17 cellular contexts compared by ENCODE assay signal in genomic region chr18:44590976-44591375, GRCh38.
"Had no signal": no experiment of that assay in that cellular context is flagged by ENCODE, and none has a peak within 500 bp of the region (broad histone marks: within the 10 kb centered on the region; RNA-seq: fewer than 3 reads in every experiment).

No MANE protein-coding gene starts in this region.

- H3K27ac Mint-ChIP-seq: activated naive CD4-positive, alpha-beta T cell treated with anti-CD3 and anti-CD28 coated beads, Interleukin-2, amount 10 ng/mL, durations not matched to agents 7 days and 5 days; activated T-helper 2 cell treated with anti-CD3 and anti-CD28 coated beads, Interferon-gamma antibody, Interleukin-2, Interleukin-4, amounts not matched to agents 10 μg/mL and 5 μg/mL and 100 μg/mL, durations not matched to agents 14 hours and 24 hours and 36 hours; natural killer cell; stimulated activated naive CD8-positive, alpha-beta T cell treated with anti-CD3 and anti-CD28 coated beads, Interleukin-15, amount 100 ng/mL, for 72 hours; T-cell had no signal

- H3K4me3 Mint-ChIP-seq: activated naive CD4-positive, alpha-beta T cell treated with anti-CD3 and anti-CD28 coated beads, Interleukin-2, amount 10 ng/mL, durations not matched to agents 7 days and 5 days; natural killer cell; stimulated activated naive CD8-positive, alpha-beta T cell treated with anti-CD3 and anti-CD28 coated beads, Interleukin-15, amount 100 ng/mL, for 72 hours; T-cell had no signal

- H2AFZ ChIP-seq: hepatocyte had no signal

- H3K4me1 ChIP-seq: colonic mucosa, gastrocnemius medialis had no signal

- H3K27ac ChIP-seq: colonic mucosa, gastrocnemius medialis, thyroid gland had no signal

- H3K27me3 ChIP-seq: colonic mucosa, esophagus squamous epithelium, gastrocnemius medialis, hepatocyte, thyroid gland had no signal

- H3K9me3 ChIP-seq: colonic mucosa, esophagus squamous epithelium, gastrocnemius medialis, thyroid gland had no signal

- H3K4me3 ChIP-seq: colonic mucosa, esophagus squamous epithelium, gastrocnemius medialis, hepatocyte, thyroid gland had no signal

- DNase-seq: activated naive CD4-positive, alpha-beta T cell treated with anti-CD3 and anti-CD28 coated beads, Interleukin-2, amount 10 ng/mL, durations not matched to agents 7 days and 5 days; caudate nucleus; colonic mucosa; esophagus squamous epithelium; gastrocnemius medialis; islet precursor cell; mammary epithelial cell; natural killer cell; right cardiac atrium; stimulated activated naive CD8-positive, alpha-beta T cell treated with anti-CD3 and anti-CD28 coated beads, Interleukin-15, amount 100 ng/mL, for 72 hours; T-cell; T-helper 9 cell; thyroid gland had no signal

- H3K9me3 Mint-ChIP-seq: activated naive CD4-positive, alpha-beta T cell treated with anti-CD3 and anti-CD28 coated beads, Interleukin-2, amount 10 ng/mL, durations not matched to agents 7 days and 5 days; activated T-helper 2 cell treated with anti-CD3 and anti-CD28 coated beads, Interferon-gamma antibody, Interleukin-2, Interleukin-4, amounts not matched to agents 10 μg/mL and 5 μg/mL and 100 μg/mL, durations not matched to agents 14 hours and 24 hours and 36 hours; natural killer cell; stimulated activated naive CD8-positive, alpha-beta T cell treated with anti-CD3 and anti-CD28 coated beads, Interleukin-15, amount 100 ng/mL, for 72 hours; T-cell had no signal

- H3K4me1 Mint-ChIP-seq: activated naive CD4-positive, alpha-beta T cell treated with anti-CD3 and anti-CD28 coated beads, Interleukin-2, amount 10 ng/mL, durations not matched to agents 7 days and 5 days; natural killer cell; stimulated activated naive CD8-positive, alpha-beta T cell treated with anti-CD3 and anti-CD28 coated beads, Interleukin-15, amount 100 ng/mL, for 72 hours; T-cell had no signal

- H3K4me2 ChIP-seq: hepatocyte had no signal

- ATAC-seq: activated CD4-positive, CD25-positive, alpha-beta regulatory T cell treated with anti-CD3 and anti-CD28 coated beads, Interleukin-2, amount 50 U/mL, for 24 hours; gastrocnemius medialis; left lobe of liver; natural killer cell; right cardiac atrium; stimulated activated naive CD8-positive, alpha-beta T cell treated with anti-CD3 and anti-CD28 coated beads, Interleukin-15, amount 100 ng/mL, for 72 hours; T-cell had no signal

- H3K27me3 Mint-ChIP-seq: activated naive CD4-positive, alpha-beta T cell treated with anti-CD3 and anti-CD28 coated beads, Interleukin-2, amount 10 ng/mL, durations not matched to agents 7 days and 5 days; stimulated activated naive CD8-positive, alpha-beta T cell treated with anti-CD3 and anti-CD28 coated beads, Interleukin-15, amount 100 ng/mL, for 72 hours had no signal

- H3K36me3 ChIP-seq: colonic mucosa, esophagus squamous epithelium, gastrocnemius medialis, thyroid gland had no signal

- H3K36me3 Mint-ChIP-seq: activated naive CD4-positive, alpha-beta T cell treated with anti-CD3 and anti-CD28 coated beads, Interleukin-2, amount 10 ng/mL, durations not matched to agents 7 days and 5 days; natural killer cell; T-cell had no signal
